2 cellular contexts compared by ENCODE assay signal in genomic region chr5:133266966-133267365, GRCh38.
A peak's percentile ranks its signal among the peaks of the same experiment; 100 is the strongest.
TF ChIP-seq lines count a peak whose summit lies in the region.

No MANE protein-coding gene starts in this region.

TF ChIP-seq in HEK293, 187 proteins besides CTCF, POLR2A, EP300 and RAD21 (continued from another document):
- TF ChIP-seq SCRT2 (tag by site-specific recombination; IDR thresholded peaks at IDR 0.05) (peak; percentile 85), ZNF280C (tag by site-specific recombination; IDR thresholded peaks at IDR 0.05) (no peak), KLF10 (tag by site-specific recombination; IDR thresholded peaks at IDR 0.05) (no peak), TSHZ1 (tag by site-specific recombination; IDR thresholded peaks at IDR 0.05; ENCODE audit: borderline replicate concordance) (no peak), ELK4 (IDR thresholded peaks at IDR 0.05; ENCODE audit: borderline replicate concordance, low read depth, low read length) (no peak), ZNF449 (tag by site-specific recombination; IDR thresholded peaks at IDR 0.05) (no peak)

TF ChIP-seq in H1, 55 proteins besides CTCF, POLR2A, EP300 and RAD21 (continued from another document):
- TF ChIP-seq HDAC2 (IDR thresholded peaks at IDR 0.05; ENCODE audit: borderline replicate concordance in 1 of 2, low read depth in 2 of 2, low read length in 2 of 2): no peak
- no peak for TF ChIP-seq CBX8 (IDR thresholded peaks at IDR 0.05; ENCODE audit: borderline replicate concordance, low read depth, low read length)
- no peak for TF ChIP-seq YY1 (IDR thresholded peaks at IDR 0.05; ENCODE audit: low read depth, low read length)
- no peak for TF ChIP-seq TAF7 (optimal IDR thresholded peaks at IDR 0.05; ENCODE audit: borderline replicate concordance, low read depth, low read length)
- no peak for TF ChIP-seq CEBPB (IDR thresholded peaks at IDR 0.05; ENCODE audit: low read depth, low read length)
- TF ChIP-seq TCF12 (IDR thresholded peaks at IDR 0.05; ENCODE audit: low read depth, low read length): no peak
- TF ChIP-seq KDM5A (IDR thresholded peaks at IDR 0.05; ENCODE audit: low read length): no peak
- TF ChIP-seq ATF2 (IDR thresholded peaks at IDR 0.05; ENCODE audit: low read length): no peak
- no peak for TF ChIP-seq JUND (IDR thresholded peaks at IDR 0.05; ENCODE audit: low read length)
